Comparison of ENCODE assay signal across 11 cellular contexts in the genomic region with DNA sequence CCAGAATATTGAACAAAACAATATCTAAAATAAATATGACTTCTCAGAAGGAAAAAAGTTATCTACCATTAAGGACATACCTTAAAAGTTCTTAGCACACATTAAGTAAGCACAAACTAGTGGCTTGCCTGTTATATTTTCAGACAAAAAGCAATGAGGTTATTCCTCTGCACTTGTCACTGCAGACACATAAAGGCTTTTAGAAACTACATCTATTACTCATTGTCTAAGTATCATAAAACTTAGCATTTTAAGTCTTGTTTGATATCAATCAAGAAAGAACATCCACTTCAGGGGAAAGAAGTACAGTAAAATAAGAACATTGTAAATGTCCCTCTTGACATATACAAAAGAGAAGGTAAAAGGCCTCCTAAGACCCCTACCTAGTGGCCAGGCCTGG. TPM values are rescaled to one million over a fixed set of nuclear protein-coding genes. Genes with fewer than 3 reads are reported as not detected.
DNase-seq lines count a peak whose midpoint lies in the region; FAIRE-seq and TF ChIP-seq lines count a peak whose summit lies in the region.
"Not testable (repeated sequence)": the region's sequence is repeated elsewhere in the genome, so short reads cannot be mapped to it uniquely, and the experiment has no call there.
"Had no signal": no experiment of that assay in that cellular context is flagged by ENCODE, and none has a peak within 500 bp of the region (broad histone marks: within the 10 kb centered on the region; RNA-seq: fewer than 3 reads in every experiment).

No MANE protein-coding gene starts in this region.

- not testable (repeated sequence) for H2BK15ac ChIP-seq in H1 (ENCODE audit: low read length)

- H3K4me3 ChIP-seq in SK-N-MC = peak overlapping the region; percentile 91
- H3K4me3 ChIP-seq in H1 (ENCODE audit: extremely low read depth in 1 of 4, insufficient read depth in 2 of 4, low read depth in 3 of 4, low read length in 4 of 4) = peak overlapping the region; percentile 36 to 86 (median 73); a peak in 5 of 8 replicates

- not testable (repeated sequence) for H2BK120ac ChIP-seq in H1 (replicated peaks; ENCODE audit: low read depth, low read length)

- H2AFZ ChIP-seq in H1 (ENCODE audit: low read length) = not testable (repeated sequence)

- not testable (repeated sequence) for H3K36me3 ChIP-seq in SK-N-MC (ENCODE audit: insufficient read depth, low read length); H1 (ENCODE audit: control insufficient read depth in 2 of 4, insufficient read depth in 4 of 4, low read length in 3 of 4)

- H2BK12ac ChIP-seq in H1 (ENCODE audit: low read depth, low read length) = not testable (repeated sequence)

- not testable (repeated sequence) for H3K27me3 ChIP-seq in H1 (replicated peaks in 1 of 4; ENCODE audit: control insufficient read depth in 3 of 4, extremely low read depth in 1 of 4, insufficient read depth in 3 of 4, low read length in 3 of 4)

- H3K4me2 ChIP-seq in H1 (ENCODE audit: insufficient read depth in 1 of 2, low read depth in 2 of 2, low read length in 2 of 2) = peak overlapping the region; percentile 77 to 94

- H3K27ac ChIP-seq in SK-N-MC (peak overlapping the region; percentile 93), H1 (ENCODE audit: low read depth, low read length) (peak overlapping the region; percentile 94; the same call in 1 of the 2 replicates)

- peaks cover 6 to 64% of the 10 kb centered on the region in 2 experiments; a peak in 3 of 4 replicates for H3K79me2 ChIP-seq in H1 (ENCODE audit: control insufficient read depth in 1 of 2, insufficient read depth in 2 of 2, low read length in 2 of 2)

- not testable (repeated sequence) for H3K14ac ChIP-seq in H1 (ENCODE audit: insufficient read length)

- H3K27me3 Mint-ChIP-seq in IgD-negative memory B cell; activated T-helper 1 cell treated with anti-CD3 and anti-CD28 coated beads, Interleukin-12 subunit alpha, Interleukin-12 subunit beta, Interleukin-2, Interleukin-4 antibody, amounts not matched to agents 30 ng/mL and 10 ng/mL and 1 ng/mL, durations not matched to agents 14 hours and 24 hours and 36 hours (ENCODE audit: insufficient read depth); osteocyte (ENCODE audit: unreplicated experiment): not testable (repeated sequence)

- H3K9ac ChIP-seq in SK-N-MC (ENCODE audit: insufficient read length) = peak overlapping the region; percentile 45
- H3K9ac ChIP-seq in H1 (replicated peaks in 1 of 4; ENCODE audit: extremely low read depth in 1 of 4, low read depth in 3 of 4, low read length in 3 of 4) = not testable (repeated sequence)

- H3K18ac ChIP-seq in H1 (ENCODE audit: extremely low read depth, low read length) = not testable (repeated sequence)

- H3K4me1 Mint-ChIP-seq in IgD-negative memory B cell (peaks cover 32 to 49% (median 39%) of the 10 kb centered on the region in 3 donors), osteocyte (ENCODE audit: unreplicated experiment) (peaks cover 38% of the 10 kb centered on the region)
- H3K4me1 Mint-ChIP-seq in activated T-helper 1 cell treated with anti-CD3 and anti-CD28 coated beads, Interleukin-12 subunit alpha, Interleukin-12 subunit beta, Interleukin-2, Interleukin-4 antibody, amounts not matched to agents 30 ng/mL and 10 ng/mL and 1 ng/mL, durations not matched to agents 14 hours and 24 hours and 36 hours (ENCODE audit: low read depth) = peaks cover 52% of the 10 kb centered on the region

- H2BK20ac ChIP-seq in H1 (ENCODE audit: low read length) = not testable (repeated sequence)

- H4K5ac ChIP-seq in H1 (ENCODE audit: insufficient read length, low read depth, low read length) = not testable (repeated sequence)

- not testable (repeated sequence) for TF ChIP-seq RAD21 in H1 (IDR thresholded peaks at IDR 0.05 in 1 of 2, conservative IDR thresholded peaks at IDR 0.05 in 1 of 2; ENCODE audit: low read depth in 2 of 2, low read length in 2 of 2)

- not testable (repeated sequence) for H3K9me3 Mint-ChIP-seq in IgD-negative memory B cell; activated T-helper 1 cell treated with anti-CD3 and anti-CD28 coated beads, Interleukin-12 subunit alpha, Interleukin-12 subunit beta, Interleukin-2, Interleukin-4 antibody, amounts not matched to agents 30 ng/mL and 10 ng/mL and 1 ng/mL, durations not matched to agents 14 hours and 24 hours and 36 hours; osteocyte (ENCODE audit: unreplicated experiment)

- H3K9me3 ChIP-seq in SK-N-MC (ENCODE audit: low read depth, low read length); H1 (ENCODE audit: insufficient read depth in 2 of 2, low read depth in 1 of 2, low read length in 1 of 2): not testable (repeated sequence)

- not testable (repeated sequence) for H2BK5ac ChIP-seq in H1 (ENCODE audit: low read depth, low read length)

- peak overlapping the region; percentile 94 to 97 (median 95) for H3K27ac Mint-ChIP-seq in IgD-negative memory B cell
- peak overlapping the region; percentile 71 for H3K27ac Mint-ChIP-seq in activated T-helper 1 cell treated with anti-CD3 and anti-CD28 coated beads, Interleukin-12 subunit alpha, Interleukin-12 subunit beta, Interleukin-2, Interleukin-4 antibody, amounts not matched to agents 30 ng/mL and 10 ng/mL and 1 ng/mL, durations not matched to agents 14 hours and 24 hours and 36 hours
- peak overlapping the region; percentile 4 for H3K27ac Mint-ChIP-seq in osteocyte (ENCODE audit: unreplicated experiment)

- POLR2A ChIA-PET in H1 (lab: Charles Lee; ENCODE audit: partially characterized antibody) = interaction anchor here (0.7 to 2.1 kb wide), 6 partner anchors 17 to 405 kb away, joined by 3 to 7 read pairs (median 4); partner anchors contain the start of gene DMC1

- H2AK5ac ChIP-seq in H1 (ENCODE audit: low read depth, low read length) = not testable (repeated sequence)

- CTCF ChIA-PET in H1 (lab: Charles Lee; ENCODE audit: partially characterized antibody) = interaction anchor here (0.6 kb wide), 1 partner anchor 28 kb away, joined by 3 read pairs; no protein-coding TSS in a partner anchor

- DNase-seq in ELR (ENCODE audit: low read depth) = peak; percentile 31
- not testable (repeated sequence) for DNase-seq in SK-N-MC (ENCODE audit: low read depth, low spot score); activated T-helper 1 cell treated with anti-CD3 and anti-CD28 coated beads, Interleukin-12 subunit alpha, Interleukin-12 subunit beta, Interleukin-2, Interleukin-4 antibody, amounts not matched to agents 30 ng/mL and 10 ng/mL and 1 ng/mL, durations not matched to agents 14 hours and 24 hours and 36 hours (ENCODE audit: low spot score); H1 (ENCODE audit: low read depth in 1 of 2, low spot score in 2 of 2); osteocyte (ENCODE audit: extremely low spot score, unreplicated experiment)
- peak; percentile 11 for DNase-seq in iris pigment epithelial cell (ENCODE audit: low read depth)

- not testable (repeated sequence) for H3K4ac ChIP-seq in H1 (replicated peaks; ENCODE audit: insufficient read length, low read depth, low read length)

- peaks cover 0 to 14% (median 8%) of the 10 kb centered on the region in 4 experiments; a peak in 5 of 7 replicates for H3K4me1 ChIP-seq in H1 (replicated peaks in 1 of 4; ENCODE audit: control insufficient read depth in 3 of 4, insufficient read depth in 4 of 4, low read length in 3 of 4)

- intact Hi-C loops in activated T-helper 1 cell treated with anti-CD3 and anti-CD28 coated beads, Interleukin-12 subunit alpha, Interleukin-12 subunit beta, Interleukin-2, Interleukin-4 antibody, amounts not matched to agents 30 ng/mL and 10 ng/mL and 1 ng/mL, durations not matched to agents 14 hours and 24 hours and 36 hours (cut with micrococcal nuclease) = loop anchor here (5.0 kb wide), 1 partner anchor 214 kb away; the partner anchor contains the start of gene PLA2G6

- H4K8ac ChIP-seq in H1 (ENCODE audit: extremely low read depth, insufficient read depth, low read length) = not testable (repeated sequence)

- not testable (repeated sequence) for TF ChIP-seq POLR2A in H1 (IDR thresholded peaks at IDR 0.05; ENCODE audit: control extremely low read depth in 1 of 2, low read depth in 2 of 2, low read length in 2 of 2)

- not testable (repeated sequence) for TF ChIP-seq EP300 in H1 (IDR thresholded peaks at IDR 0.05; ENCODE audit: borderline replicate concordance in 1 of 2, low read depth in 2 of 2, low read length in 2 of 2)

- H3K23me2 ChIP-seq in H1 (ENCODE audit: low read depth, low read length) = not testable (repeated sequence)

- not testable (repeated sequence) for FAIRE-seq in H1 (lab: Jason Lieb, UNC)

- not testable (repeated sequence) for H3K36me3 Mint-ChIP-seq in IgD-negative memory B cell; activated T-helper 1 cell treated with anti-CD3 and anti-CD28 coated beads, Interleukin-12 subunit alpha, Interleukin-12 subunit beta, Interleukin-2, Interleukin-4 antibody, amounts not matched to agents 30 ng/mL and 10 ng/mL and 1 ng/mL, durations not matched to agents 14 hours and 24 hours and 36 hours (ENCODE audit: low read depth); osteocyte (ENCODE audit: unreplicated experiment)

- TF ChIP-seq CTCF in H1 (IDR thresholded peaks at IDR 0.05; ENCODE audit: control extremely low read depth in 1 of 3, insufficient read depth in 1 of 3, low read depth in 1 of 3, low read length in 3 of 3); osteocyte (IDR thresholded peaks at IDR 0.05): not testable (repeated sequence)

- H3K4me3 Mint-ChIP-seq in IgD-negative memory B cell = peak overlapping the region; percentile 91 to 99 (median 96)
- H3K4me3 Mint-ChIP-seq in activated T-helper 1 cell treated with anti-CD3 and anti-CD28 coated beads, Interleukin-12 subunit alpha, Interleukin-12 subunit beta, Interleukin-2, Interleukin-4 antibody, amounts not matched to agents 30 ng/mL and 10 ng/mL and 1 ng/mL, durations not matched to agents 14 hours and 24 hours and 36 hours = peak overlapping the region; percentile 84
- H3K4me3 Mint-ChIP-seq in osteocyte (ENCODE audit: unreplicated experiment) = peak overlapping the region; percentile 75

- not testable (repeated sequence) for H4K20me1 ChIP-seq in H1 (replicated peaks in 1 of 2; ENCODE audit: control insufficient read depth in 1 of 2, insufficient read depth in 2 of 2, low read length in 2 of 2)

- not testable (repeated sequence) for H4K91ac ChIP-seq in H1 (replicated peaks; ENCODE audit: insufficient read length, low read length)

- not testable (repeated sequence) for H3K79me1 ChIP-seq in H1 (ENCODE audit: low read depth, low read length)

- not testable (repeated sequence) for H3K56ac ChIP-seq in H1 (replicated peaks; ENCODE audit: insufficient read length, low read depth, low read length)

- H3K23ac ChIP-seq in H1 (ENCODE audit: insufficient read length) = not testable (repeated sequence)

RNA-seq across cellular contexts. Expression of gene KCNJ4, which starts 59.1 kb away (rescaled TPM):
- polyA plus RNA-seq in IgD-negative memory B cell (not detected), H1 (2011; rRNA removed) (1.4 TPM in 2 replicates)
- total RNA-seq in activated T-helper 1 cell treated with anti-CD3 and anti-CD28 coated beads, Interleukin-12 subunit alpha, Interleukin-12 subunit beta, Interleukin-2, Interleukin-4 antibody, amounts not matched to agents 30 ng/mL and 10 ng/mL and 1 ng/mL, durations not matched to agents 14 hours and 24 hours and 36 hours = not detected in 2 replicates
- total RNA-seq in H1 (2021; fragmentation: NEBNext Ultra II Directional; extraction: Animal tissue kit (Norgen Biotek cat#: 25700)) = 2.2 and 2.3 TPM in 2 replicates
- polyA plus RNA-seq in H1 (2011; cell fraction: cytosol; rRNA removed) = 1.3 TPM
- polyA plus RNA-seq in H1 (2011; cell fraction: nucleus; rRNA removed) = 1.2 TPM
- 1.0 to 3.7 TPM (median 2.6 TPM) in 4 replicates for polyA plus RNA-seq in H1 (2012, experiment 1 of 2)
- polyA plus RNA-seq in H1 (2012, experiment 2 of 2) = 1.2 TPM
- 1.2 TPM for polyA plus RNA-seq in H1 (2013, experiment 1 of 2)
- 1.3 TPM for polyA plus RNA-seq in H1 (2013, experiment 2 of 2)
- polyA minus RNA-seq in H1 (2011; rRNA and poly(A)+ RNA removed) = 0.41 TPM in 2 replicates
- polyA minus RNA-seq in H1 (2011; cell fraction: cytosol; rRNA and poly(A)+ RNA removed) = 1.8 TPM
- polyA minus RNA-seq in H1 (2011; cell fraction: nucleus; rRNA and poly(A)+ RNA removed) = not detected
- total RNA-seq in osteocyte = 0.43 and 0.57 TPM in 2 replicates
- total RNA-seq: activated CD8-positive, alpha-beta memory T cell treated with anti-CD3 and anti-CD28 coated beads for 36 hours; activated naive CD8-positive, alpha-beta T cell treated with anti-CD3 and anti-CD28 coated beads for 36 hours; fibroblast of lung; mucosa of descending colon had no signal
- polyA plus RNA-seq: fibroblast of lung had no signal

Comparison
In these comparisons a context has a peak if more than half of its experiments do, and no peak if none do; other contexts are left out.
1. H3K27ac Mint-ChIP-seq: peak in every context shown above with its lines; median percentile 95 in IgD-negative memory B cell; 71 in activated T-helper 1 cell treated with anti-CD3 and anti-CD28 coated beads, Interleukin-12 subunit alpha, Interleukin-12 subunit beta, Interleukin-2, Interleukin-4 antibody, amounts not matched to agents 30 ng/mL and 10 ng/mL and 1 ng/mL, durations not matched to agents 14 hours and 24 hours and 36 hours; 4 in osteocyte.